Comparison of ENCODE assay signal across 24 cellular contexts in the genomic region with DNA sequence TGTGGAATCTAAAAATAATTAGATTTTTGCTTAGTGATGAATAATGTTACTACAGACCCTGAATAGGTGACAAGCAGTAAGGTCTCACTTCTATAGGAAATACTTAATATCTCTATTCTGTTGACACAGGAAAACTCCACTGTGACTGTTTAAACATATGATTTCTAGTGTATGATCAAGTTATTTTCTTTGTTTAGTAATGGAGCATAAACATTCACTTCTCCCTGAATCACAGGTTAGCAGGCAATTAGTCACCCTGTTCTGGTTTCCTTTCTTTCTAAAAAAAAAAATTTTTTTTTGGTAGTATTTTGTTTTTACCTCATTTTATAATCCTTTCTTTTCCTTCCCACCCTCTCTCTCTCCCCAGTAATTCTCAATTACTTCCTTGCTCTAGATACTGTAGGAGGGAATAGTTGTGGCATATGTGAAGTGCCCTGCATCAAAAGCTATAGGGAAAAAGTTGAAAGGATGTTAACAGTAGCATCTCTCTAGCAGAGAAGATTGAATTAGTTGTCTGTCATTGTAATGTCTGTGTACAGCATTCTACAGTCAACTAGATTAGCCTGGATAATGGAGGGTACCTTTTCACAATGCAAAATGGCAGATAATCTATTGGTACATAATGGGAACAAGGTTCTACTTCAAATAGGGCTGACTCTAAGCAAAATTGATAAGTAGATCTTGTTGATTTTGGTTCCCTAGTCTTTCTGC. TPM values are rescaled to one million over a fixed set of nuclear protein-coding genes. Genes with fewer than 3 reads are reported as not detected.
"Had no signal": no experiment of that assay in that cellular context is flagged by ENCODE, and none has a peak within 500 bp of the region (broad histone marks: within the 10 kb centered on the region; RNA-seq: fewer than 3 reads in every experiment).

No MANE protein-coding gene starts in this region.

- H3K9me3 Mint-ChIP-seq: activated naive CD8-positive, alpha-beta T cell treated with anti-CD3 and anti-CD28 coated beads for 36 hours; activated T-cell treated with anti-CD3 and anti-CD28 coated beads, Interleukin-2, amount 50 U/mL, for 4 hours had no signal

- ATAC-seq: activated T-cell treated with anti-CD3 and anti-CD28 coated beads, Interleukin-2, amount 50 U/mL, for 4 hours; esophagus mucosa; left lung; naive thymus-derived CD8-positive, alpha-beta T cell; pancreas; psoas muscle; right cardiac atrium; stimulated activated naive CD8-positive, alpha-beta T cell treated with anti-CD3 and anti-CD28 coated beads, Interleukin-15, Interleukin-2, amounts not matched to agents 100 U/mL and 50 U/mL, for 24 hours had no signal

- H3K4me1 ChIP-seq: breast epithelium, colonic mucosa, psoas muscle had no signal

- H3K27me3 ChIP-seq: pancreas had no signal

- H3K36me3 ChIP-seq: breast epithelium, colonic mucosa, left lung, neutrophil, pancreas, WERI-Rb-1 had no signal

- H3K27ac ChIP-seq: breast epithelium, colonic mucosa, hepatocyte, left lung, neutrophil, pancreas, psoas muscle, WERI-Rb-1 had no signal

- H3K79me2 ChIP-seq: hepatocyte had no signal

- DNase-seq: activated CD4-positive, CD25-positive, alpha-beta regulatory T cell treated with anti-CD3 and anti-CD28 coated beads, Interleukin-2, amount 50 U/mL, for 72 hours; activated CD8-positive, alpha-beta memory T cell treated with anti-CD3 and anti-CD28 coated beads for 24 hours; activated CD8-positive, alpha-beta memory T cell treated with anti-CD3 and anti-CD28 coated beads, Interleukin-2, amount 50 U/mL, for 4 hours; activated naive CD4-positive, alpha-beta T cell treated with Interleukin-2 at 50 U/mL for 16 hours; activated naive CD8-positive, alpha-beta T cell treated with anti-CD3 and anti-CD28 coated beads for 36 hours; activated T-cell treated with anti-CD3 and anti-CD28 coated beads, Interleukin-2, amount 50 U/mL, for 4 hours; colonic mucosa; foreskin melanocyte; glutamatergic neuron; immature natural killer cell; left lung; naive thymus-derived CD8-positive, alpha-beta T cell; pancreas; psoas muscle; right cardiac atrium; stimulated activated CD4-positive, alpha-beta T cell treated with anti-CD3 and anti-CD28 coated beads, Interleukin-4, amount 100 ng/mL, for 4 hours; stimulated activated naive CD8-positive, alpha-beta T cell treated with anti-CD3 and anti-CD28 coated beads, Interleukin-15, Interleukin-2, amounts not matched to agents 100 U/mL and 50 U/mL, for 24 hours; T-helper 1 cell; WERI-Rb-1 had no signal

- H3K4me3 Mint-ChIP-seq: activated naive CD8-positive, alpha-beta T cell treated with anti-CD3 and anti-CD28 coated beads for 36 hours; activated T-cell treated with anti-CD3 and anti-CD28 coated beads, Interleukin-2, amount 50 U/mL, for 4 hours; immature natural killer cell; naive thymus-derived CD8-positive, alpha-beta T cell had no signal

- H2AFZ ChIP-seq: hepatocyte had no signal

- H3K4me2 ChIP-seq: hepatocyte had no signal

- H3K9me3 ChIP-seq: breast epithelium, colonic mucosa, left lung, neutrophil, pancreas, psoas muscle had no signal

- H3K36me3 Mint-ChIP-seq: activated naive CD8-positive, alpha-beta T cell treated with anti-CD3 and anti-CD28 coated beads for 36 hours; naive thymus-derived CD8-positive, alpha-beta T cell had no signal

- H3K27ac Mint-ChIP-seq: activated naive CD8-positive, alpha-beta T cell treated with anti-CD3 and anti-CD28 coated beads for 36 hours; immature natural killer cell had no signal

- H3K4me3 ChIP-seq: breast epithelium, colonic mucosa, hepatocyte, left lung, lung, pancreas, psoas muscle had no signal

RNA-seq across cellular contexts. Expression of gene HS6ST3, which starts 3.5 kb away (rescaled TPM):
- total RNA-seq: activated naive CD8-positive, alpha-beta T cell treated with anti-CD3 and anti-CD28 coated beads for 36 hours; activated T-cell treated with anti-CD3 and anti-CD28 coated beads, Interleukin-2, amount 50 U/mL, for 4 hours; esophagus mucosa; naive thymus-derived CD8-positive, alpha-beta T cell had no signal
- polyA plus RNA-seq: immature natural killer cell; naive thymus-derived CD8-positive, alpha-beta T cell had no signal

RNA-seq across cellular contexts. Expression of gene UGGT2, which starts 40.2 kb away (rescaled TPM):
- total RNA-seq: naive thymus-derived CD8-positive, alpha-beta T cell had no signal
- polyA plus RNA-seq: naive thymus-derived CD8-positive, alpha-beta T cell had no signal
